ENCODE assay signal across 1 cellular context in the genomic region with DNA sequence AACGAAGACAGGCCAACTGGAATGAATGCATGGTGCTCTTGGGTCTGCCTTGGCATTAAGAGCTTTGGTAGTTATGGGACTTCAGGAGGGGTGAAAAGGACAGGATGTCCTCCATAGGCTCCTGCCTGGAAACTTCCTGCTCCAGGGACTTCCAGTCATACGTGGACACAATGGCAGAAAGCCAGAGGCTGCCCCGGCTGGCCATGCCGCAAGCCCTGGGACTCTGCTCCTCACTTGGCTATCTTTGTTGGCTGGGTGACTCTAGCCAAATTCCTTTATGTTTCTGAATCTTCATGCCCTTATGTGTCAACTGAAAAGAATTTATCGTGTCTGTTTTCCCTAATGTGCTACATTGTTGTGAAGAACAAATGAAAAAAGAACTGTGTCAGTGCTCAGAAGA.
TF ChIP-seq lines count a peak whose summit lies in the region.

No MANE protein-coding gene starts in this region.

TF ChIP-seq in IMR-90, 13 proteins besides CTCF, POLR2A, EP300 and RAD21 (continued from another document):
- TF ChIP-seq, protein P1, sequence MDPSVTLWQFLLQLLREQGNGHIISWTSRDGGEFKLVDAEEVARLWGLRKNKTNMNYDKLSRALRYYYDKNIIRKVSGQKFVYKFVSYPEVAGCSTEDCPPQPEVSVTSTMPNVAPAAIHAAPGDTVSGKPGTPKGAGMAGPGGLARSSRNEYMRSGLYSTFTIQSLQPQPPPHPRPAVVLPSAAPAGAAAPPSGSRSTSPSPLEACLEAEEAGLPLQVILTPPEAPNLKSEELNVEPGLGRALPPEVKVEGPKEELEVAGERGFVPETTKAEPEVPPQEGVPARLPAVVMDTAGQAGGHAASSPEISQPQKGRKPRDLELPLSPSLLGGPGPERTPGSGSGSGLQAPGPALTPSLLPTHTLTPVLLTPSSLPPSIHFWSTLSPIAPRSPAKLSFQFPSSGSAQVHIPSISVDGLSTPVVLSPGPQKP (IDR thresholded peaks at IDR 0.05; ENCODE audit: borderline replicate concordance, low read depth, low read length) = no peak
- TF ChIP-seq MXI1 (IDR thresholded peaks at IDR 0.05; ENCODE audit: borderline replicate concordance, low read depth, low read length) (no peak), MAZ (IDR thresholded peaks at IDR 0.05; ENCODE audit: borderline replicate concordance, low read depth, low read length) (no peak), CHD1 (IDR thresholded peaks at IDR 0.05; ENCODE audit: low read depth, low read length) (no peak), MAFK (IDR thresholded peaks at IDR 0.05; ENCODE audit: low read depth, low read length) (no peak), RFX5 (IDR thresholded peaks at IDR 0.05; ENCODE audit: low read depth, low read length) (no peak), NFE2L2 (IDR thresholded peaks at IDR 0.05; ENCODE audit: low read depth, low read length) (no peak), BHLHE40 (IDR thresholded peaks at IDR 0.05; ENCODE audit: low read depth, low read length) (no peak), CEBPB (IDR thresholded peaks at IDR 0.05; ENCODE audit: low read depth, low read length) (no peak), FOS (IDR thresholded peaks at IDR 0.05; ENCODE audit: low read depth, low read length) (no peak)
- TF ChIP-seq, protein P2, sequence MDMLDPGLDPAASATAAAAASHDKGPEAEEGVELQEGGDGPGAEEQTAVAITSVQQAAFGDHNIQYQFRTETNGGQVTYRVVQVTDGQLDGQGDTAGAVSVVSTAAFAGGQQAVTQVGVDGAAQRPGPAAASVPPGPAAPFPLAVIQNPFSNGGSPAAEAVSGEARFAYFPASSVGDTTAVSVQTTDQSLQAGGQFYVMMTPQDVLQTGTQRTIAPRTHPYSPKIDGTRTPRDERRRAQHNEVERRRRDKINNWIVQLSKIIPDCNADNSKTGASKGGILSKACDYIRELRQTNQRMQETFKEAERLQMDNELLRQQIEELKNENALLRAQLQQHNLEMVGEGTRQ (IDR thresholded peaks at IDR 0.05; ENCODE audit: low read depth, low read length) = no peak
TF ChIP-seq in IMR-90: peak in this region for 0.
